Comparison of ENCODE assay signal across 8 cellular contexts in the genomic region with DNA sequence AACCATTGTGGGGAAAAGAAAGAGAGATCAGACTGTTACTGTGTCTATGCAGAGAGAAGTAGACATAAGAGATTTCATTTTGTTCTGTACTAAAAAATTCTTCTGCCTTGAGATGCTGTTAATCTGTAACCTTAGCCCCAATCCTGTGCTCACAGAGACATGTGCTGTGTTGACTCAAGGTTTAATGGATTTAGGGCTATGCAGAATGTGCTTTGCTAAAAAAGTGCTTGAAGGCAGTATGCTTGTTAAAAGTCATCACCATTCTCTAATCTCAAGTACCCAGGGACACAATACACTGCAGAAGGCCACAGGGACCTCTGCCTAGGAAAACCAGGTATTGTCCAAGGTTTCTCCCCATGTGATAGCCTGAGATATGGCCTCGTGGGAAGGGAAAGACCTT. TPM values are rescaled to one million over a fixed set of nuclear protein-coding genes. Genes with fewer than 3 reads are reported as not detected.
DNase-seq lines count a peak whose midpoint lies in the region; ATAC-seq and TF ChIP-seq lines count a peak whose summit lies in the region.
"Not testable (repeated sequence)": the region's sequence is repeated elsewhere in the genome, so short reads cannot be mapped to it uniquely, and the experiment has no call there.

No MANE protein-coding gene starts in this region.

- DNase-seq in ACHN (peak; percentile 13), NCI-H2107 treated with DMSO at 0.1 percent for 48 hours (lab: John Stamatoyannopoulos, UW; ENCODE audit: unreplicated experiment) (peak; percentile 20), OCI-M1 (lab: John Stamatoyannopoulos, UW) (peak; percentile 4), kidney tubule cell (ENCODE audit: low spot score) (peak; percentile 24), renal cortical epithelial cell (ENCODE audit: low read depth) (peak; percentile 66)
- DNase-seq in endodermal cell; memory B cell (ENCODE audit: low spot score in 2 of 2): not testable (repeated sequence)

- H3K36me3 Mint-ChIP-seq in endodermal cell (ENCODE audit: low read depth) (peaks cover 65% of the 10 kb centered on the region), memory B cell (peaks cover 27% of the 10 kb centered on the region), nephron (ENCODE audit: low read depth) (peaks cover 50% of the 10 kb centered on the region)

- not testable (repeated sequence) for H3K27me3 Mint-ChIP-seq in endodermal cell (ENCODE audit: insufficient read depth); memory B cell; nephron (ENCODE audit: low read depth)

- H3K9ac ChIP-seq in endodermal cell (ENCODE audit: extremely low read depth, low read length, poor library complexity, severe bottlenecking) = not testable (repeated sequence)

- WGBS in endodermal cell (ENCODE audit: insufficient coverage in 1 of 2, insufficient read length in 1 of 2), 2 experiments = 40% methylated on average over 1 of the region's 1 CpG; no CpG with 5 or more reads in 1 of the 2 experiments

- in situ Hi-C loops in ACHN (cut with HindIII; ENCODE audit: low pct_ligation_motif_present, low pct_unique_long_range_greater_than_20kb, low sequenced_read_pairs) = not testable (repeated sequence)

- peaks cover 68% of the 10 kb centered on the region for H3K36me3 ChIP-seq in endodermal cell (ENCODE audit: control insufficient read depth, insufficient read depth, low read length)

- H3K27ac Mint-ChIP-seq in endodermal cell (peak overlapping the region; percentile 12), memory B cell (peak overlapping the region; percentile 45), nephron (peak overlapping the region; percentile 26 to 66 (median 42))

- not testable (repeated sequence) for H3K4me1 ChIP-seq in endodermal cell (ENCODE audit: control insufficient read depth, insufficient read depth, low read length)

- not testable (repeated sequence) for H3K27me3 ChIP-seq in endodermal cell (ENCODE audit: control insufficient read depth, insufficient read depth, low read length, poor library complexity, severe bottlenecking)

- H3K4me3 ChIP-seq in endodermal cell (ENCODE audit: low read length) = not testable (repeated sequence)

- not testable (repeated sequence) for H3K27ac ChIP-seq in endodermal cell (ENCODE audit: low read depth, low read length)

- H3K4me3 Mint-ChIP-seq in endodermal cell, memory B cell, nephron: not testable (repeated sequence)

- H3K4me1 Mint-ChIP-seq in endodermal cell = peaks cover 12% of the 10 kb centered on the region
- not testable (repeated sequence) for H3K4me1 Mint-ChIP-seq in memory B cell, nephron

- not testable (repeated sequence) for ATAC-seq in memory B cell (ENCODE audit: low read depth)

- H3K9me3 Mint-ChIP-seq in endodermal cell, memory B cell, nephron: not testable (repeated sequence)

- TF ChIP-seq CTCF in endodermal cell (conservative IDR thresholded peaks at IDR 0.05); nephron (IDR thresholded peaks at IDR 0.05; ENCODE audit: unreplicated experiment in 3 of 3): not testable (repeated sequence)

- not testable (repeated sequence) for H3K9me3 ChIP-seq in endodermal cell (ENCODE audit: control insufficient read depth, low read length)

RNA-seq across cellular contexts. Expression of gene MIS18BP1, which starts 39.3 kb away (rescaled TPM):
- total RNA-seq in endodermal cell (10 to 100 TPM; 61.0 to 91.8 TPM), renal cortical epithelial cell (24.3 and 29.9 TPM in 2 replicates)
- polyA plus RNA-seq in endodermal cell (2013, experiment 1 of 2) = 46.4 TPM
- polyA plus RNA-seq in endodermal cell (2013, experiment 2 of 2) = 59.0 TPM
